Comparison of ENCODE assay signal across 8 cellular contexts in the genomic region with DNA sequence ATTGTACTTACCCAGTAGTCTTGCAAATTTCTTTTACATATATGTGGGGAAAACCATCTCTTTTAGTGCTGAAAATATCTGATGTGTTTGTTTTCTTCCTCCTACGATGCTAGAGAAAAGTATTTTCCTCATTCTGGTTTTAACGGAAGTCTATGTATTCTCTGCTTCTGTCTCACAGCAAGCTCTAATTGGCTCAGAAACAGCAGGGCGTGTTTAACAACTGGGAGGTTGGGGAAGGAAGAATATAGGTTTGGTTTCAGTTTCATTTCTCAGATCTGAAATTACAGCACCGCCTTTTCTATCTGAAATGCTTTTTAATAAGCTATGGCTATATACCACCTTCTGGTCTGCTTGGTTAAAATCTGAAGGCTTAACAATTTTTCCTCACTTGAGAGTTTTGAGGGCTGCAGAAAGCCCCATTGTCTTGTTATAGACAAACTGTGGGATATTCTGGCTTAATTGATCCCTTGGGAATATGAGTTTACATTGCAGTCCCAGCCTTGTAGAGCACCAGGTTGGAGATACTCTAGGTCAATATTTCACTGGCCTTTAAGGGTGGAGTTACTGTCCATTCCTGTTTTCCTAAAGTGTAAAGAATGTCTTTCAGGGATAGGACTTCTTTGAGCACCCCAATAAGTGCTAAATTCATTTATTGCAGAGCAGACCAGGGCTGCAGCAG. TPM values are rescaled to one million over a fixed set of nuclear protein-coding genes. Genes with fewer than 3 reads are reported as not detected.
A peak's percentile ranks its signal among the peaks of the same experiment; 100 is the strongest.
DNase-seq lines count a peak whose midpoint lies in the region; ATAC-seq and TF ChIP-seq lines count a peak whose summit lies in the region.

TSS of gene SAMD9 (minus strand) at position 128 of the 679 bp plus-strand sequence. CDS start 11,882 bp downstream, outside the sequence.

- peak within 1 kb of the TSS; percentile 86 for H3K4me3 Mint-ChIP-seq in CD4-positive, alpha-beta T cell
- peak within 1 kb of the TSS; percentile 77 to 82 for H3K4me3 Mint-ChIP-seq in effector memory CD8-positive, alpha-beta T cell

- peak within 1 kb of the TSS in 1 of 2 donors; percentile 17 for H3K9ac ChIP-seq in stomach smooth muscle (ENCODE audit: low read length in 2 of 2)

- CTCF ChIA-PET in CD4-positive, alpha-beta T cell (lab: Charles Lee) = interaction anchor here (1.1 to 1.4 kb wide), 5 partner anchors 12 to 590 kb away, joined by 3 to 5 read pairs (median 3); partner anchors contain the start of genes PEX1 and RBM48

- peak in 9 of 10 experiments; percentile 9 to 61 (median 34) for DNase-seq in CD4-positive, alpha-beta T cell
- DNase-seq in NCI-H510A treated with DMSO at 0.1 percent for 48 hours (lab: John Stamatoyannopoulos, UW) = peak; percentile 56
- peak; percentile 53 for DNase-seq in activated CD4-positive, alpha-beta T cell treated with anti-CD3 and anti-CD28 coated beads for 48 hours
- DNase-seq in effector memory CD8-positive, alpha-beta T cell = peak; percentile 51 to 58 (median 52)
- DNase-seq in myocyte (ENCODE audit: low read depth) = peak; percentile 90

- no peaks in the 10 kb centered on the region for H3K27me3 ChIP-seq in CD4-positive, alpha-beta T cell (ENCODE audit: control insufficient read depth, insufficient read depth, low read length)
- H3K27me3 ChIP-seq in stomach smooth muscle (ENCODE audit: control insufficient read depth in 1 of 2, insufficient read depth in 2 of 2, low read length in 2 of 2) = no peaks in the 10 kb centered on the region

- H3K27ac ChIP-seq in CD4-positive, alpha-beta T cell (ENCODE audit: low read depth, low read length) = peak within 1 kb of the TSS; percentile 55
- H3K27ac ChIP-seq in stomach smooth muscle (ENCODE audit: low read length) = no peak within 1 kb of the TSS

- H3K27me3 Mint-ChIP-seq in CD4-positive, alpha-beta T cell = no peaks in the 10 kb centered on the region
- H3K27me3 Mint-ChIP-seq in effector memory CD8-positive, alpha-beta T cell = no peaks in the 10 kb centered on the region

- no peak for TF ChIP-seq CTCF in CD4-positive, alpha-beta T cell (IDR thresholded peaks at IDR 0.05)

- H3K4me1 Mint-ChIP-seq in CD4-positive, alpha-beta T cell (ENCODE audit: low read depth) = peaks cover 53% of the 10 kb centered on the region
- H3K4me1 Mint-ChIP-seq in effector memory CD8-positive, alpha-beta T cell (ENCODE audit: low read depth in 2 of 2) = peaks cover 30 to 44% of the 10 kb centered on the region in 2 donors

- POLR2A ChIA-PET in CD4-positive, alpha-beta T cell (lab: Charles Lee) = interaction anchor here (0.6 to 3.2 kb wide), 20 partner anchors 9 to 1177 kb away, joined by 3 to 25 read pairs (median 4); partner anchors contain the start of genes AKAP9, CYP51A1, FAM133B and GATAD1

- intact Hi-C loops in CD4-positive, alpha-beta T cell (cut with DNase I, micrococcal nuclease) = loop anchor here (1.0 to 10.0 kb wide), 7 partner anchors 31 to 887 kb away; partner anchors contain the start of genes VPS50 (in 2 of the 2), BET1 (in 1 of the 2), FAM133B (in 1 of the 2) and PEX1 (in 1 of the 2)

- H3K4me3 ChIP-seq in stomach smooth muscle (ENCODE audit: low read length in 2 of 2) = peak within 1 kb of the TSS; percentile 49 to 68

- H3K9me3 Mint-ChIP-seq in CD4-positive, alpha-beta T cell = peaks cover 9% of the 10 kb centered on the region
- peaks cover 0 to 2% of the 10 kb centered on the region in 2 donors for H3K9me3 Mint-ChIP-seq in effector memory CD8-positive, alpha-beta T cell

- ATAC-seq in CD4-positive, alpha-beta T cell (ENCODE audit: poor library complexity) = peak; percentile 99
- ATAC-seq in GM19395 (IDR thresholded peaks at IDR 0.05; ENCODE audit: unreplicated experiment) = peak; percentile 99
- ATAC-seq in HG03442 (IDR thresholded peaks at IDR 0.05; ENCODE audit: unreplicated experiment) = peak; percentile 100
- peak; percentile 99 for ATAC-seq in effector memory CD8-positive, alpha-beta T cell (replicated peaks)

- no peaks in the 10 kb centered on the region for H3K4me1 ChIP-seq in stomach smooth muscle (ENCODE audit: control insufficient read depth, insufficient read depth, low read length)

- H3K36me3 Mint-ChIP-seq in CD4-positive, alpha-beta T cell (ENCODE audit: low read depth) = peaks cover 71% of the 10 kb centered on the region
- H3K36me3 Mint-ChIP-seq in effector memory CD8-positive, alpha-beta T cell (ENCODE audit: insufficient read depth) = peaks cover 14% of the 10 kb centered on the region

- peak within 1 kb of the TSS; percentile 78 for H3K27ac Mint-ChIP-seq in CD4-positive, alpha-beta T cell
- peak within 1 kb of the TSS; percentile 72 to 97 for H3K27ac Mint-ChIP-seq in effector memory CD8-positive, alpha-beta T cell

- no peaks in the 10 kb centered on the region for H3K9me3 ChIP-seq in CD4-positive, alpha-beta T cell (ENCODE audit: control insufficient read depth, low read length)
- no peaks in the 10 kb centered on the region for H3K9me3 ChIP-seq in stomach smooth muscle (ENCODE audit: control insufficient read depth in 2 of 2, low read length in 2 of 2)

- no peaks in the 10 kb centered on the region for H3K36me3 ChIP-seq in stomach smooth muscle (ENCODE audit: control insufficient read depth in 2 of 2, insufficient read depth in 2 of 2, low read length in 2 of 2)

RNA-seq across cellular contexts. Expression of gene SAMD9, which starts in this region (rescaled TPM):
- total RNA-seq in CD4-positive, alpha-beta T cell = 10 to 100 TPM; 19.1 to 21.5 TPM
- 15.0 and 17.6 TPM in 2 replicates for total RNA-seq in myocyte
- polyA plus RNA-seq in myocyte (2012) = 3.3 TPM

Comparison
In these comparisons a context has a peak if more than half of its experiments do, and no peak if none do; other contexts are left out.
1. DNase-seq: peak in every context shown above with its lines; median percentile 90 in myocyte; 56 in NCI-H510A treated with DMSO at 0.1 percent for 48 hours; 53 in activated CD4-positive, alpha-beta T cell treated with anti-CD3 and anti-CD28 coated beads for 48 hours; 52 in effector memory CD8-positive, alpha-beta T cell; 34 in CD4-positive, alpha-beta T cell.